21 cellular contexts compared by ENCODE assay signal in genomic region chr16:78520470-78520869, GRCh38.
DNase-seq lines count a peak whose midpoint lies in the region; ATAC-seq and TF ChIP-seq lines count a peak whose summit lies in the region.
"Had no signal": no experiment of that assay in that cellular context is flagged by ENCODE, and none has a peak within 500 bp of the region (broad histone marks: within the 10 kb centered on the region; RNA-seq: fewer than 3 reads in every experiment).

No MANE protein-coding gene starts in this region.

- H3K4me3 ChIP-seq in gastroesophageal sphincter (no peak overlapping the region), ovary (peak overlapping the region; percentile 9), upper lobe of right lung (no peak overlapping the region)
- H3K4me3 ChIP-seq: A549; BLaER1 treated with 17β-estradiol and CSF1 and Interleukin-3, amounts not matched to agents 10 nM and 100 nM; GM23338; HAP-1 had no signal

- TF ChIP-seq EP300 in gastroesophageal sphincter (IDR thresholded peaks at IDR 0.05): no peak
- no peak for TF ChIP-seq EP300 in ovary (IDR thresholded peaks at IDR 0.05)

- TF ChIP-seq CTCF in gastroesophageal sphincter (IDR thresholded peaks at IDR 0.05) (no peak), ovary (IDR thresholded peaks at IDR 0.05) (no peak), upper lobe of right lung (IDR thresholded peaks at IDR 0.05) (no peak)

- H3K4me1 ChIP-seq in gastroesophageal sphincter (no peaks in the 10 kb centered on the region), ovary (ENCODE audit: insufficient read depth) (peaks cover 2% of the 10 kb centered on the region), upper lobe of right lung (no peaks in the 10 kb centered on the region)
- H3K4me1 ChIP-seq: BE2C, HAP-1 had no signal

- intact Hi-C loops in ovary (cut with DNase I) (no loop called here), upper lobe of right lung (cut with DNase I) (no loop called here)

- H3K27ac ChIP-seq in gastroesophageal sphincter (no peak overlapping the region), ovary (no peak overlapping the region), upper lobe of right lung (peak overlapping the region; percentile 48)
- H3K27ac ChIP-seq: A549; BLaER1 treated with 17β-estradiol and CSF1 and Interleukin-3, amounts not matched to agents 10 nM and 100 nM had no signal

- H3K9me3 ChIP-seq in gastroesophageal sphincter: no peaks in the 10 kb centered on the region
- H3K9me3 ChIP-seq in ovary: no peaks in the 10 kb centered on the region
- no peaks in the 10 kb centered on the region for H3K9me3 ChIP-seq in upper lobe of right lung
- H3K9me3 ChIP-seq: A549; BE2C; BLaER1 treated with 17β-estradiol and CSF1 and Interleukin-3, amounts not matched to agents 10 nM and 100 nM; HAP-1 had no signal

- 70 to 100% methylated on average over 1 to 4 of the region's 5 CpGs for WGBS in gastroesophageal sphincter (ENCODE audit: low coverage in 1 of 2), 2 donors
- WGBS in ovary, 3 donors: 72 to 84% (median 82%) methylated on average over 5 of the region's 5 CpGs

- H3K36me3 ChIP-seq in gastroesophageal sphincter: no peaks in the 10 kb centered on the region
- H3K36me3 ChIP-seq in ovary: no peaks in the 10 kb centered on the region
- no peaks in the 10 kb centered on the region for H3K36me3 ChIP-seq in upper lobe of right lung
- H3K36me3 ChIP-seq: BE2C; BLaER1 treated with 17β-estradiol and CSF1 and Interleukin-3, amounts not matched to agents 10 nM and 100 nM; HAP-1 had no signal

- DNase-seq in ovary (no peak), upper lobe of right lung (no peak), retina (no peak), DMS 273 treated with DMSO at 0.1 percent for 48 hours (lab: John Stamatoyannopoulos, UW) (no peak), RKO (ENCODE audit: low spot score) (no peak), H4 (ENCODE audit: low spot score) (no peak)
- DNase-seq: 8988T; ACHN; AML-193; BE2C; CD4-positive, alpha-beta T cell; CD8-positive, alpha-beta memory T cell; DMS53; DMS79 treated with DMSO at 0.1 percent for 48 hours; GF-D8; HFFc6 had no signal

- TF ChIP-seq POLR2A in gastroesophageal sphincter (IDR thresholded peaks at IDR 0.05) (no peak), ovary (IDR thresholded peaks at IDR 0.05) (no peak)

- H3K27me3 ChIP-seq in gastroesophageal sphincter (no peaks in the 10 kb centered on the region), ovary (no peaks in the 10 kb centered on the region), upper lobe of right lung (no peaks in the 10 kb centered on the region)
- H3K27me3 ChIP-seq: BE2C; BLaER1 treated with 17β-estradiol and CSF1 and Interleukin-3, amounts not matched to agents 10 nM and 100 nM had no signal

- peak; percentile 71 for ATAC-seq in gastroesophageal sphincter
- no peak for ATAC-seq in upper lobe of right lung
- ATAC-seq: A549, GM23338 had no signal
